In the genomic region with DNA sequence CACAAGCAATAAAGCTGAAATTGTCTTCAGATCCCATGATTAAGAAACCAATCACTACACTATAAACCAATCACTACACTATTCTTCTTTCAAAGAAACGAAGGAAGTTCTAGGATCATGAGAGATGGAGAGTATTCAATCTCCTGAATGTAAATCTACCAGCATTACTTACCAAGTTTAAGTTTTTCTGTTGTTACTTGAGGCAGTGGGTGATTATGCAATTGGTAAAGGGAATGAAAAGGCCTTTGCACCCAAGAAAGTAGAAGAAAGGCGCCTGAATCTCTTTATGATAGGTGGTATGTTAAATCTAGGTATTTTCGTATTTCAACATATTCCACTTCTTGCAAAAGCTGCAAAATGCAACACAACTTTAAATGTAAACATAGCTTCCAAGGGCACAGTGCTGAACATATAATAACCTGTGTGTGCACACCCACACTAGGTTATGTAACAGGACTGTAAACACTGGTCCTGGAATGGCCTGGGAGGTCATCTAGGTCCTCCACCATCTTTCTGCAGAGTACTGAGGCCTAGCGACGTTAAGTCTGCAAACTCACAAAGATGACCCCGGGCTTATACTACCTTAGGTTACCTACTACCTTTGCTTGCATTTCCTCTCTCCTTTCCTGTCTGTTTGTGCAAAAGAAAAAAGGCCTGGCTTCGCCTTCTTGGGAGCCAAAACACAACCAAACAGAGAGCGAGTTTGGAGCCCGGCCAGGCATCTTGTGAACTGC, we compare ENCODE assay signal across 1 cellular context.
TF ChIP-seq lines count a peak whose summit lies in the region.

No MANE protein-coding gene starts in this region.

TF ChIP-seq in HepG2, 621 proteins besides CTCF, POLR2A, EP300 and RAD21 (continued from another document and continues in another):
- no peak for TF ChIP-seq ZNF367 (CRISPR knock-in tag; IDR thresholded peaks at IDR 0.05; ENCODE audit: borderline replicate concordance)
- TF ChIP-seq ZKSCAN5 (CRISPR knock-in tag; IDR thresholded peaks at IDR 0.05): no peak
- no peak for TF ChIP-seq SMYD3 (CRISPR knock-in tag; IDR thresholded peaks at IDR 0.05)
- TF ChIP-seq, protein P1, sequence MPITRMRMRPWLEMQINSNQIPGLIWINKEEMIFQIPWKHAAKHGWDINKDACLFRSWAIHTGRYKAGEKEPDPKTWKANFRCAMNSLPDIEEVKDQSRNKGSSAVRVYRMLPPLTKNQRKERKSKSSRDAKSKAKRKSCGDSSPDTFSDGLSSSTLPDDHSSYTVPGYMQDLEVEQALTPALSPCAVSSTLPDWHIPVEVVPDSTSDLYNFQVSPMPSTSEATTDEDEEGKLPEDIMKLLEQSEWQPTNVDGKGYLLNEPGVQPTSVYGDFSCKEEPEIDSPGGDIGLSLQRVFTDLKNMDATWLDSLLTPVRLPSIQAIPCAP (CRISPR knock-in tag; IDR thresholded peaks at IDR 0.05; ENCODE audit: low read depth): no peak
- no peak for TF ChIP-seq DNMT1 (CRISPR knock-in tag; IDR thresholded peaks at IDR 0.05)
- TF ChIP-seq ZSCAN25 (CRISPR knock-in tag; IDR thresholded peaks at IDR 0.05): no peak
- TF ChIP-seq MTA1 (CRISPR knock-in tag; IDR thresholded peaks at IDR 0.05; ENCODE audit: borderline replicate concordance): no peak
- peak; percentile 33; the same call in 1 of the 2 replicates for TF ChIP-seq ZMYM4 (CRISPR knock-in tag; IDR thresholded peaks at IDR 0.05)
- peak; percentile 89 for TF ChIP-seq SKI (IDR thresholded peaks at IDR 0.05; ENCODE audit: partially characterized antibody)
- TF ChIP-seq ZNF282 (IDR thresholded peaks at IDR 0.05; ENCODE audit: partially characterized antibody): no peak
- TF ChIP-seq ZNF747 (CRISPR knock-in tag; IDR thresholded peaks at IDR 0.05; ENCODE audit: borderline replicate concordance): peak; percentile 68; the same call in 1 of the 2 replicates
- TF ChIP-seq ZNF646 (CRISPR knock-in tag; IDR thresholded peaks at IDR 0.05): peak; percentile 90
- TF ChIP-seq TBP (CRISPR knock-in tag; IDR thresholded peaks at IDR 0.05): no peak
- TF ChIP-seq ZNF891 (CRISPR knock-in tag; IDR thresholded peaks at IDR 0.05): no peak
- no peak for TF ChIP-seq RNF2 (conservative IDR thresholded peaks at IDR 0.05; ENCODE audit: low read depth)
- TF ChIP-seq ZNF414 (CRISPR knock-in tag; IDR thresholded peaks at IDR 0.05): no peak; the same call in 1 of the 2 replicates
- TF ChIP-seq SRF (IDR thresholded peaks at IDR 0.05; ENCODE audit: low read depth, low read length): no peak
- peak; percentile 39; the same call in 1 of the 2 replicates for TF ChIP-seq ZNF788 (CRISPR knock-in tag; IDR thresholded peaks at IDR 0.05; ENCODE audit: borderline replicate concordance)
- TF ChIP-seq ZNF629 (CRISPR knock-in tag; conservative IDR thresholded peaks at IDR 0.05): no peak; the same call in 1 of the 2 replicates
- no peak for TF ChIP-seq THAP9 (CRISPR knock-in tag; IDR thresholded peaks at IDR 0.05; ENCODE audit: borderline replicate concordance)
- peak; percentile 96 for TF ChIP-seq FOXO1 (CRISPR knock-in tag; IDR thresholded peaks at IDR 0.05)
- no peak for TF ChIP-seq NFAT5 (CRISPR knock-in tag; IDR thresholded peaks at IDR 0.05)
- no peak for TF ChIP-seq ZNF598 (CRISPR knock-in tag; IDR thresholded peaks at IDR 0.05; ENCODE audit: borderline replicate concordance)
- TF ChIP-seq ZNF678 (CRISPR knock-in tag; IDR thresholded peaks at IDR 0.05): no peak
- no peak for TF ChIP-seq BHLHE40 (IDR thresholded peaks at IDR 0.05; ENCODE audit: low read length)
- TF ChIP-seq MYPOP (CRISPR knock-in tag; IDR thresholded peaks at IDR 0.05): peak; percentile 59; the same call in 1 of the 2 replicates
- no peak for TF ChIP-seq BATF2 (CRISPR knock-in tag; IDR thresholded peaks at IDR 0.05)
- no peak for TF ChIP-seq KLF12 (CRISPR knock-in tag; IDR thresholded peaks at IDR 0.05; ENCODE audit: borderline replicate concordance)
- TF ChIP-seq ZKSCAN8 (CRISPR knock-in tag; IDR thresholded peaks at IDR 0.05; ENCODE audit: borderline replicate concordance): peak; percentile 73; the same call in 1 of the 2 replicates
- TF ChIP-seq ZMYM2 (CRISPR knock-in tag; IDR thresholded peaks at IDR 0.05): peak; percentile 47; the same call in 1 of the 2 replicates
- TF ChIP-seq MLLT10 (CRISPR knock-in tag; IDR thresholded peaks at IDR 0.05): no peak
- peak; percentile 84; the same call in 1 of the 2 replicates for TF ChIP-seq ZSCAN9 (CRISPR knock-in tag; IDR thresholded peaks at IDR 0.05; ENCODE audit: borderline replicate concordance)
- TF ChIP-seq SUZ12 (IDR thresholded peaks at IDR 0.05; ENCODE audit: low read depth, low read length): no peak
- TF ChIP-seq ZNF18 (CRISPR knock-in tag; IDR thresholded peaks at IDR 0.05; ENCODE audit: insufficient replicate concordance): no peak
- no peak for TF ChIP-seq ZZZ3 (CRISPR knock-in tag; IDR thresholded peaks at IDR 0.05; ENCODE audit: borderline replicate concordance)
- TF ChIP-seq BORCS8-MEF2B (CRISPR knock-in tag; IDR thresholded peaks at IDR 0.05): no peak
- no peak for TF ChIP-seq KAT2B (IDR thresholded peaks at IDR 0.05; ENCODE audit: borderline replicate concordance, low read depth, low read length)
- no peak for TF ChIP-seq TCF7L2 (IDR thresholded peaks at IDR 0.05; ENCODE audit: low read depth, low read length)
- peak; percentile 76; the same call in 1 of the 2 replicates for TF ChIP-seq YEATS2 (CRISPR knock-in tag; IDR thresholded peaks at IDR 0.05; ENCODE audit: borderline replicate concordance)
- TF ChIP-seq ZC3H4 (CRISPR knock-in tag; IDR thresholded peaks at IDR 0.05; ENCODE audit: borderline replicate concordance): no peak
